ENCODE assay signal across 8 cellular contexts in genomic region chr11:61567286-61568061, GRCh38. TPM values are rescaled to one million over a fixed set of nuclear protein-coding genes. Genes with fewer than 3 reads are reported as not detected.
DNase-seq lines count a peak whose midpoint lies in the region; ATAC-seq and TF ChIP-seq lines count a peak whose summit lies in the region.

No MANE protein-coding gene starts in this region.

- ATAC-seq in activated naive CD8-positive, alpha-beta T cell treated with anti-CD3 and anti-CD28 coated beads, Interleukin-2, amount 10 ng/mL, durations not matched to agents 7 days and 5 days (ENCODE audit: low read depth) = peak; percentile 89
- ATAC-seq in heart left ventricle (peak; percentile 29 to 83 (median 78)), GM18498 (IDR thresholded peaks at IDR 0.05; ENCODE audit: unreplicated experiment) (no peak), GM21786 (IDR thresholded peaks at IDR 0.05; ENCODE audit: unreplicated experiment) (no peak)

- no peak overlapping the region for H3K27ac Mint-ChIP-seq in activated naive CD8-positive, alpha-beta T cell treated with anti-CD3 and anti-CD28 coated beads, Interleukin-2, amount 10 ng/mL, durations not matched to agents 7 days and 5 days

- H3K36me3 ChIP-seq in heart left ventricle = no peaks in the 10 kb centered on the region
- no peaks in the 10 kb centered on the region for H3K36me3 ChIP-seq in prostate gland

- H3K4me1 Mint-ChIP-seq in activated naive CD8-positive, alpha-beta T cell treated with anti-CD3 and anti-CD28 coated beads, Interleukin-2, amount 10 ng/mL, durations not matched to agents 7 days and 5 days = peaks cover 2% of the 10 kb centered on the region

- H3K27me3 ChIP-seq in heart left ventricle (peaks cover 0 to 10% (median 0%) of the 10 kb centered on the region in 9 donors), prostate gland (replicated peaks; ENCODE audit: insufficient read depth) (no peaks in the 10 kb centered on the region)

- H3K4me1 ChIP-seq in heart left ventricle = peaks cover 0 to 33% (median 7%) of the 10 kb centered on the region in 12 donors
- peaks cover 6% of the 10 kb centered on the region for H3K4me1 ChIP-seq in prostate gland (replicated peaks)

- H3K27me3 Mint-ChIP-seq in activated naive CD8-positive, alpha-beta T cell treated with anti-CD3 and anti-CD28 coated beads, Interleukin-2, amount 10 ng/mL, durations not matched to agents 7 days and 5 days = peaks cover 15% of the 10 kb centered on the region

- no peaks in the 10 kb centered on the region for H3K36me3 Mint-ChIP-seq in activated naive CD8-positive, alpha-beta T cell treated with anti-CD3 and anti-CD28 coated beads, Interleukin-2, amount 10 ng/mL, durations not matched to agents 7 days and 5 days

- no peak for TF ChIP-seq POLR2A in heart left ventricle (IDR thresholded peaks at IDR 0.05)
- no peak for TF ChIP-seq POLR2A in prostate gland (IDR thresholded peaks at IDR 0.05)

- intact Hi-C loops in heart left ventricle (cut with DNase I) = loop anchor here in 1 of 10 donors (2.0 kb wide), 1 partner anchor 89 kb away; no protein-coding TSS in a partner anchor
- intact Hi-C loops in prostate gland (cut with DNase I) = no loop called here

- no peak overlapping the region for H3K27ac ChIP-seq in heart left ventricle
- peak overlapping the region; percentile 33 to 62 for H3K27ac ChIP-seq in prostate gland

- CTCF ChIA-PET in AG04449 (lab: Yijun Ruan, JAX) = interaction anchor here (0.9 to 3.7 kb wide), 12 partner anchors 10 to 132 kb away, joined by 3 to 15 read pairs (median 3); no protein-coding TSS in a partner anchor

- H3K9me3 ChIP-seq in heart left ventricle (no peaks in the 10 kb centered on the region), prostate gland (no peaks in the 10 kb centered on the region)

- H3K4me3 ChIP-seq in AG04449 (ENCODE audit: low read depth, low read length) (no peak overlapping the region), HFF-Myc (replicated peaks; ENCODE audit: low read depth, low read length) (no peak overlapping the region), heart left ventricle (no peak overlapping the region), prostate gland (no peak overlapping the region)

- 2 to 5% (median 4%) methylated on average over 27 to 46 of the region's 46 CpGs for WGBS in heart left ventricle, 4 donors
- WGBS in prostate gland = 1% methylated on average over 20 of the region's 46 CpGs

- POLR2A ChIA-PET in AG04449 (lab: Yijun Ruan, JAX) = no interaction called here
- POLR2A ChIA-PET in activated naive CD8-positive, alpha-beta T cell treated with anti-CD3 and anti-CD28 coated beads, Interleukin-2, amount 10 ng/mL, durations not matched to agents 7 days and 5 days (lab: Charles Lee) = no interaction called here

- no peak overlapping the region for H3K4me3 Mint-ChIP-seq in activated naive CD8-positive, alpha-beta T cell treated with anti-CD3 and anti-CD28 coated beads, Interleukin-2, amount 10 ng/mL, durations not matched to agents 7 days and 5 days

- no peaks in the 10 kb centered on the region for H3K9me3 Mint-ChIP-seq in activated naive CD8-positive, alpha-beta T cell treated with anti-CD3 and anti-CD28 coated beads, Interleukin-2, amount 10 ng/mL, durations not matched to agents 7 days and 5 days

- TF ChIP-seq CTCF in AG04449 (IDR thresholded peaks at IDR 0.05; ENCODE audit: insufficient read depth, low read length, missing control alignments) = peak; percentile 26
- TF ChIP-seq CTCF in HFF-Myc (IDR thresholded peaks at IDR 0.05; ENCODE audit: low read depth, low read length, missing control alignments) = peak; percentile 68
- peak; percentile 15 to 63 (median 45) for TF ChIP-seq CTCF in heart left ventricle (IDR thresholded peaks at IDR 0.05)
- TF ChIP-seq CTCF in prostate gland (IDR thresholded peaks at IDR 0.05) = peak; percentile 26 to 75 (median 64)

- DNase-seq in AG04449 (ENCODE audit: low read depth, low spot score) = no peak
- peak; percentile 69 for DNase-seq in HFF-Myc (ENCODE audit: extremely low read depth, low read depth)
- peak; percentile 30 for DNase-seq in SKM-1 treated with dmso at 0.1 percent for 144 hours (lab: John Stamatoyannopoulos, UW; ENCODE audit: unreplicated experiment)
- DNase-seq in activated naive CD8-positive, alpha-beta T cell treated with anti-CD3 and anti-CD28 coated beads, Interleukin-2, amount 10 ng/mL, durations not matched to agents 7 days and 5 days = peak; percentile 88
- DNase-seq in heart left ventricle = peak; percentile 79 to 86 (median 82)
- peak; percentile 70 for DNase-seq in prostate gland (ENCODE audit: low spot score)

RNA-seq across cellular contexts. Expression of gene SYT7, which starts 13.4 kb away (rescaled TPM):
- not detected for total RNA-seq in activated naive CD8-positive, alpha-beta T cell treated with anti-CD3 and anti-CD28 coated beads, Interleukin-2, amount 10 ng/mL, durations not matched to agents 7 days and 5 days
- total RNA-seq in heart left ventricle (10 to 100 TPM; 12.4 to 22.7 (median 17.4) TPM), prostate gland (100 to 1,000 TPM; 114 to 199 TPM)
- polyA plus RNA-seq in heart left ventricle = 10 to 100 TPM; 13.0 to 34.7 TPM

RNA-seq across cellular contexts. Expression of gene LRRC10B, which starts 58.9 kb away (rescaled TPM):
- total RNA-seq in activated naive CD8-positive, alpha-beta T cell treated with anti-CD3 and anti-CD28 coated beads, Interleukin-2, amount 10 ng/mL, durations not matched to agents 7 days and 5 days = not detected
- total RNA-seq in heart left ventricle = 1 to 10 TPM in 5 of 9 donors, under 1 TPM in 4; 0.15 to 4.2 (median 1.1) TPM
- polyA plus RNA-seq in heart left ventricle = 1 to 10 TPM in 1 of 2 donors, under 1 TPM in 1; 0.76 to 1.3 TPM
- total RNA-seq in prostate gland = 1 to 10 TPM in 1 of 2 donors, under 1 TPM in 1; 0.09 to 1.2 TPM

Comparison
In these comparisons a context has a peak if more than half of its experiments do, and no peak if none do; other contexts are left out.
1. ATAC-seq: peak in activated naive CD8-positive, alpha-beta T cell treated with anti-CD3 and anti-CD28 coated beads, Interleukin-2, amount 10 ng/mL, durations not matched to agents 7 days and 5 days (single experiment) and heart left ventricle (4 of 4); none in GM18498 (single experiment) and GM21786 (single experiment).
2. H3K27ac ChIP-seq: peak in prostate gland (2 of 2); none in heart left ventricle (0 of 12).
3. RNA of gene SYT7, which starts 13.4 kb away (total RNA-seq): 114 to 199 TPM in prostate gland and 12.4 to 22.7 TPM in heart left ventricle; not detected in activated naive CD8-positive, alpha-beta T cell treated with anti-CD3 and anti-CD28 coated beads, Interleukin-2, amount 10 ng/mL, durations not matched to agents 7 days and 5 days; every median in the first group is over 10 times any median in the second.
4. Peak in every context shown above with its lines, with median percentiles within 50 percentile points of each other: CTCF ChIP-seq.